Comparison of ENCODE assay signal across 8 cellular contexts in genomic region chr20:35954907-35955251, GRCh38.
DNase-seq lines count a peak whose midpoint lies in the region; ATAC-seq, FAIRE-seq and TF ChIP-seq lines count a peak whose summit lies in the region.

No MANE protein-coding gene starts in this region.

- peaks cover 15% of the 10 kb centered on the region for H3K4me1 ChIP-seq in HUES48 (ENCODE audit: control insufficient read depth, insufficient read depth, low read length)
- peaks cover 10% of the 10 kb centered on the region for H3K4me1 ChIP-seq in parathyroid adenoma

- TF ChIP-seq CTCF in foreskin fibroblast (IDR thresholded peaks at IDR 0.05; ENCODE audit: low read depth, low read length) (no peak), parathyroid adenoma (IDR thresholded peaks at IDR 0.05) (no peak)

- H3K27me3 ChIP-seq in HUES48 (ENCODE audit: control insufficient read depth, insufficient read depth, low read length) = no peaks in the 10 kb centered on the region
- no peaks in the 10 kb centered on the region for H3K27me3 ChIP-seq in parathyroid adenoma (ENCODE audit: control insufficient read depth, insufficient read depth, low read length)

- no peak for FAIRE-seq in H54 (lab: Jason Lieb, UNC)

- H2AFZ ChIP-seq in parathyroid adenoma = peak overlapping the region; percentile 92

- peak overlapping the region; percentile 99 for H3K9ac ChIP-seq in HUES48 (ENCODE audit: low read depth, low read length)
- H3K9ac ChIP-seq in parathyroid adenoma = peak overlapping the region; percentile 59

- ATAC-seq in GM21381 (IDR thresholded peaks at IDR 0.05; ENCODE audit: unreplicated experiment) = no peak

- H3K27ac ChIP-seq in HUES48 (ENCODE audit: low read depth, low read length) = peak overlapping the region; percentile 100
- peak overlapping the region; percentile 98 for H3K27ac ChIP-seq in parathyroid adenoma

- H3K4me2 ChIP-seq in parathyroid adenoma (ENCODE audit: low read length) = peak overlapping the region; percentile 94

- no peaks in the 10 kb centered on the region for H3K79me2 ChIP-seq in parathyroid adenoma

- H3K4me3 ChIP-seq in HUES48 (ENCODE audit: low read depth, low read length) (peak overlapping the region; percentile 98), foreskin fibroblast (ENCODE audit: low read depth in 1 of 2, low read length in 2 of 2) (peak overlapping the region; percentile 77 to 85), parathyroid adenoma (ENCODE audit: low read depth, low read length) (peak overlapping the region; percentile 94)

- H3K9me3 ChIP-seq in HUES48 (ENCODE audit: control insufficient read depth, insufficient read depth, low read length) (no peaks in the 10 kb centered on the region), parathyroid adenoma (ENCODE audit: control insufficient read depth, low read length) (no peaks in the 10 kb centered on the region)

- no peaks in the 10 kb centered on the region; the same call in 1 of the 2 replicates for H3K36me3 ChIP-seq in HUES48 (ENCODE audit: control insufficient read depth, insufficient read depth, low read length)
- no peaks in the 10 kb centered on the region for H3K36me3 ChIP-seq in parathyroid adenoma (ENCODE audit: control insufficient read depth, insufficient read depth, low read length)

- DNase-seq in NCI-H2171 treated with DMSO at 0.1 percent for 48 hours (lab: John Stamatoyannopoulos, UW) (peak; percentile 48), NCI-H2171 (lab: John Stamatoyannopoulos, UW) (no peak), foreskin fibroblast (peak; percentile 51 to 76), H54 (ENCODE audit: insufficient read length, low spot score) (no peak)
- DNase-seq in activated CD4-positive, alpha-beta T cell treated with anti-CD3 and anti-CD28 coated beads, Interleukin-2, amount 50 U/mL, for 1 hour = peak; percentile 26

- no peak for TF ChIP-seq POLR2A in H54 (IDR thresholded peaks at IDR 0.05; ENCODE audit: low read depth, low read length)

Comparison
In these comparisons a context has a peak if more than half of its experiments do, and no peak if none do; other contexts are left out.
1. DNase-seq: peak in NCI-H2171 treated with DMSO at 0.1 percent for 48 hours (single experiment), activated CD4-positive, alpha-beta T cell treated with anti-CD3 and anti-CD28 coated beads, Interleukin-2, amount 50 U/mL, for 1 hour (single experiment) and foreskin fibroblast (2 of 2); none in NCI-H2171 (single experiment) and H54 (single experiment).
2. Peak in every context shown above with its lines, with median percentiles within 50 percentile points of each other: H3K4me3 ChIP-seq.